ENCODE assay signal across 9 cellular contexts in genomic region chr1:226187019-226187322, GRCh38. TPM values are rescaled to one million over a fixed set of nuclear protein-coding genes. Genes with fewer than 3 reads are reported as not detected.
A peak's percentile ranks its signal among the peaks of the same experiment; 100 is the strongest.
DNase-seq lines count a peak whose midpoint lies in the region; ATAC-seq and TF ChIP-seq lines count a peak whose summit lies in the region.
"Had no signal": no experiment of that assay in that cellular context is flagged by ENCODE, and none has a peak within 500 bp of the region (broad histone marks: within the 10 kb centered on the region; RNA-seq: fewer than 3 reads in every experiment).

No MANE protein-coding gene starts in this region.

- H3K36me3 Mint-ChIP-seq in T-helper 1 cell treated with Interleukin-12 subunit alpha and Interleukin-12 subunit beta and Interleukin-4 antibody, amounts not matched to agents 30 μg/mL and 1 μg/mL, for 36 hours (ENCODE audit: low read depth): peaks cover 7% of the 10 kb centered on the region
- peaks cover 9% of the 10 kb centered on the region for H3K36me3 Mint-ChIP-seq in activated naive CD8-positive, alpha-beta T cell treated with anti-CD3 and anti-CD28 coated beads, Interleukin-2, amount 50 U/mL, for 24 hours (ENCODE audit: low read depth)

- H3K4me3 ChIP-seq in kidney epithelial cell (ENCODE audit: low read depth, low read length) (peak overlapping the region; percentile 80), suprapubic skin (peak overlapping the region; percentile 93)

- H3K27me3 Mint-ChIP-seq in T-helper 1 cell treated with Interleukin-12 subunit alpha and Interleukin-12 subunit beta and Interleukin-4 antibody, amounts not matched to agents 30 μg/mL and 1 μg/mL, for 36 hours (ENCODE audit: low read depth): no peaks in the 10 kb centered on the region
- no peaks in the 10 kb centered on the region for H3K27me3 Mint-ChIP-seq in activated naive CD8-positive, alpha-beta T cell treated with anti-CD3 and anti-CD28 coated beads, Interleukin-2, amount 50 U/mL, for 24 hours

- H3K4me1 Mint-ChIP-seq in T-helper 1 cell treated with Interleukin-12 subunit alpha and Interleukin-12 subunit beta and Interleukin-4 antibody, amounts not matched to agents 30 μg/mL and 1 μg/mL, for 36 hours (ENCODE audit: low read depth): peaks cover 21% of the 10 kb centered on the region
- peaks cover 35% of the 10 kb centered on the region for H3K4me1 Mint-ChIP-seq in activated naive CD8-positive, alpha-beta T cell treated with anti-CD3 and anti-CD28 coated beads, Interleukin-2, amount 50 U/mL, for 24 hours

- no peak for TF ChIP-seq POLR2A in suprapubic skin (IDR thresholded peaks at IDR 0.05)

- TF ChIP-seq CTCF in kidney epithelial cell (IDR thresholded peaks at IDR 0.05; ENCODE audit: insufficient read depth, low read length, poor library complexity, severe bottlenecking) (no peak), suprapubic skin (IDR thresholded peaks at IDR 0.05) (no peak), GM20000 (IDR thresholded peaks at IDR 0.05; ENCODE audit: extremely low read depth, missing control alignments) (no peak)

- peak overlapping the region; percentile 91 for H3K4me3 Mint-ChIP-seq in T-helper 1 cell treated with Interleukin-12 subunit alpha and Interleukin-12 subunit beta and Interleukin-4 antibody, amounts not matched to agents 30 μg/mL and 1 μg/mL, for 36 hours
- peak overlapping the region; percentile 93 for H3K4me3 Mint-ChIP-seq in activated naive CD8-positive, alpha-beta T cell treated with anti-CD3 and anti-CD28 coated beads, Interleukin-2, amount 50 U/mL, for 24 hours

- ATAC-seq in activated naive CD8-positive, alpha-beta T cell treated with anti-CD3 and anti-CD28 coated beads, Interleukin-2, amount 50 U/mL, for 24 hours: no peak
- no peak for ATAC-seq in HG03108 (IDR thresholded peaks at IDR 0.05; ENCODE audit: unreplicated experiment)

- H3K36me3 ChIP-seq in kidney epithelial cell (ENCODE audit: control insufficient read depth, insufficient read depth, low read length): no peaks in the 10 kb centered on the region
- no peaks in the 10 kb centered on the region for H3K36me3 ChIP-seq in suprapubic skin

- TF ChIP-seq EP300 in suprapubic skin (IDR thresholded peaks at IDR 0.05): no peak

- DNase-seq in T-helper 1 cell (no peak), kidney epithelial cell (ENCODE audit: low read depth) (no peak), suprapubic skin (ENCODE audit: low spot score in 2 of 2) (no peak), NCI-H1092 treated with DMSO at 0.1 percent for 48 hours (lab: John Stamatoyannopoulos, UW) (no peak), GM20000 (ENCODE audit: low spot score) (no peak)
- no peak for DNase-seq in activated naive CD8-positive, alpha-beta T cell treated with anti-CD3 and anti-CD28 coated beads, Interleukin-2, amount 50 U/mL, for 24 hours

- H3K4me1 ChIP-seq in suprapubic skin: peaks cover 43% of the 10 kb centered on the region

- no peaks in the 10 kb centered on the region for H3K27me3 ChIP-seq in kidney epithelial cell (ENCODE audit: control insufficient read depth, insufficient read depth, low read length)
- no peaks in the 10 kb centered on the region for H3K27me3 ChIP-seq in suprapubic skin

- peak overlapping the region; percentile 89 for H3K27ac Mint-ChIP-seq in T-helper 1 cell treated with Interleukin-12 subunit alpha and Interleukin-12 subunit beta and Interleukin-4 antibody, amounts not matched to agents 30 μg/mL and 1 μg/mL, for 36 hours
- peak overlapping the region; percentile 91 for H3K27ac Mint-ChIP-seq in activated naive CD8-positive, alpha-beta T cell treated with anti-CD3 and anti-CD28 coated beads, Interleukin-2, amount 50 U/mL, for 24 hours

- no peaks in the 10 kb centered on the region for H3K9me3 Mint-ChIP-seq in T-helper 1 cell treated with Interleukin-12 subunit alpha and Interleukin-12 subunit beta and Interleukin-4 antibody, amounts not matched to agents 30 μg/mL and 1 μg/mL, for 36 hours
- H3K9me3 Mint-ChIP-seq in activated naive CD8-positive, alpha-beta T cell treated with anti-CD3 and anti-CD28 coated beads, Interleukin-2, amount 50 U/mL, for 24 hours: no peaks in the 10 kb centered on the region

- 21% methylated on average over 6 of the region's 10 CpGs for WGBS in suprapubic skin

- H3K9me3 ChIP-seq in suprapubic skin: no peaks in the 10 kb centered on the region

- peak overlapping the region; percentile 98 for H3K27ac ChIP-seq in suprapubic skin

RNA-seq across cellular contexts. Expression of gene ACBD3, which starts 0.4 kb away (rescaled TPM):
- 41.3 and 46.3 TPM in 2 replicates for total RNA-seq in kidney epithelial cell
- total RNA-seq in suprapubic skin: 10 to 100 TPM; 38.0 to 64.5 (median 42.4) TPM

RNA-seq across cellular contexts. Expression of gene MIXL1, which starts 36.5 kb away (rescaled TPM):
- total RNA-seq in kidney epithelial cell (0.41 and 0.67 TPM in 2 replicates), suprapubic skin (under 1 TPM in 1 of 4 donors, not detected in 3; 0.45 TPM)
- total RNA-seq: HT1080 had no signal
